In the genomic region with DNA sequence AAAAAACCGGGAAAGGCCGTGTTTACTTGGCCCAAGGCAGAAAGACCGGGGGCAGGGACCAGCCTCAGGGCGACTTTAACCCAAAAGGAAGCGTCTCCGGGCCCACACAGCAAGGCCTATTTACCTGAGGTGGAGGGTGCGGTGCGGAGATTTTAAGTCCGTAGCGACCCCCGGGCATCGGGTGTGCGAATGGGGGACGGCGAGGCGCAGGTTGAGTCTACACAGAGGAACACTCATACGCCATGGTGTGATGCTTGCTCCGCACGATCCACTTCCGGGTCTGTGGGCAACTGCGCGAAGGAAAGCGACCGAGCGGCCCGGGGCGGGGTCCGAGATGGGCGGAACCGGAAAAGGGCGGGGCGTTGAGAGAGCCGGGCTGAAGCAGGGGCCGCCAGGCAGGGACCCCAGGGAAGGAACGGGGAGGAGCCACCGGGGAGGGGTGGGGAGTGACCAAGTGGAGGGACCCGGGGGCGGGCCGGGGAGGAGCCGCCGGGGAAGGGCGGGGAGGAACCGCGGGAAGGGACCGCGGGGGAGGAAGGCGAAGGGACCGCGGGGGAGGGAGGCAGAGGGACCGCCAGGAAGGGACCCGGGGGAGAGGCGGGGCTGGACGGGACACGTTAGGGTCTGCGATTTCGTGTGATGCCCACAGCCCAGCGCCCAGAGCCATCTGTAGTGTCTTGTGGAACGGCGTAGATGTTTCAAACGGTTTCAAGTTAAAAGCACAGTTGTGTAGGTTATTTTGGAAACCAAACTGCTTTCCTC, we compare ENCODE assay signal across 8 cellular contexts. TPM values are rescaled to one million over a fixed set of nuclear protein-coding genes. Genes with fewer than 3 reads are reported as not detected.
DNase-seq lines count a peak whose midpoint lies in the region; TF ChIP-seq lines count a peak whose summit lies in the region.

Gene ZNF160, minus strand, starts transcription at position 282 of the 762 bp plus-strand sequence. CDS start 17,146 bp downstream, outside the sequence.

- peak within 1 kb of the TSS; percentile 95 for H3K4me3 ChIP-seq in fibroblast of the aortic adventitia (ENCODE audit: low read depth, low read length)

- peaks cover 41% of the 10 kb centered on the region for H3K36me3 Mint-ChIP-seq in nephron (ENCODE audit: low read depth)
- H3K36me3 Mint-ChIP-seq in stimulated activated naive CD8-positive, alpha-beta T cell treated with anti-CD3 and anti-CD28 coated beads, Interleukin-15, Interleukin-2, amounts not matched to agents 100 ng/mL and 50 ng/mL, for 24 hours (ENCODE audit: low read depth) = peaks cover 32% of the 10 kb centered on the region

- H3K4me3 Mint-ChIP-seq in nephron = peak within 1 kb of the TSS; percentile 88 to 90 (median 89)
- H3K4me3 Mint-ChIP-seq in stimulated activated naive CD8-positive, alpha-beta T cell treated with anti-CD3 and anti-CD28 coated beads, Interleukin-15, Interleukin-2, amounts not matched to agents 100 ng/mL and 50 ng/mL, for 24 hours = peak within 1 kb of the TSS; percentile 89

- no peak for TF ChIP-seq CTCF in fibroblast of the aortic adventitia (IDR thresholded peaks at IDR 0.05; ENCODE audit: insufficient read depth, low read length)
- no peak for TF ChIP-seq CTCF in nephron (IDR thresholded peaks at IDR 0.05; ENCODE audit: unreplicated experiment in 3 of 3)

- H3K27me3 Mint-ChIP-seq in nephron (ENCODE audit: low read depth) = no peaks in the 10 kb centered on the region
- H3K27me3 Mint-ChIP-seq in stimulated activated naive CD8-positive, alpha-beta T cell treated with anti-CD3 and anti-CD28 coated beads, Interleukin-15, Interleukin-2, amounts not matched to agents 100 ng/mL and 50 ng/mL, for 24 hours = no peaks in the 10 kb centered on the region

- TF ChIP-seq POLR2A in Raji (IDR thresholded peaks at IDR 0.05; ENCODE audit: insufficient read depth, low read depth, low read length) = peak; percentile 94

- H3K4me1 Mint-ChIP-seq in nephron = peaks cover 29% of the 10 kb centered on the region
- peaks cover 25% of the 10 kb centered on the region for H3K4me1 Mint-ChIP-seq in stimulated activated naive CD8-positive, alpha-beta T cell treated with anti-CD3 and anti-CD28 coated beads, Interleukin-15, Interleukin-2, amounts not matched to agents 100 ng/mL and 50 ng/mL, for 24 hours (ENCODE audit: low read depth)

- peak within 1 kb of the TSS; percentile 56 to 97 (median 83) for H3K27ac Mint-ChIP-seq in nephron
- peak within 1 kb of the TSS; percentile 85 for H3K27ac Mint-ChIP-seq in stimulated activated naive CD8-positive, alpha-beta T cell treated with anti-CD3 and anti-CD28 coated beads, Interleukin-15, Interleukin-2, amounts not matched to agents 100 ng/mL and 50 ng/mL, for 24 hours

- DNase-seq in EH (ENCODE audit: low read depth) (peak; percentile 98), GOT3 (lab: John Stamatoyannopoulos, UW) (peak; percentile 90), LoVo (ENCODE audit: low spot score) (peak; percentile 95), fibroblast of the aortic adventitia (ENCODE audit: low read depth) (peak; percentile 93)
- peak; percentile 100 for DNase-seq in activated effector memory CD4-positive, alpha-beta T cell treated with anti-CD3 and anti-CD28 coated beads, Interleukin-2, amount 50 U/mL, for 16 hours

- H3K9me3 Mint-ChIP-seq in nephron = no peaks in the 10 kb centered on the region
- peaks cover 17% of the 10 kb centered on the region for H3K9me3 Mint-ChIP-seq in stimulated activated naive CD8-positive, alpha-beta T cell treated with anti-CD3 and anti-CD28 coated beads, Interleukin-15, Interleukin-2, amounts not matched to agents 100 ng/mL and 50 ng/mL, for 24 hours

RNA-seq across cellular contexts. Expression of gene ZNF160, which starts in this region (rescaled TPM):
- total RNA-seq in fibroblast of the aortic adventitia (ENCODE audit: low replicate concordance) = 32.4 and 46.3 TPM in 2 replicates

Comparison
In these comparisons a context has a peak if more than half of its experiments do, and no peak if none do; other contexts are left out.
1. Peak in every context shown above with its lines: DNase-seq and H3K4me3 ChIP-seq.